ENCODE assay signal across 16 cellular contexts in the genomic region with DNA sequence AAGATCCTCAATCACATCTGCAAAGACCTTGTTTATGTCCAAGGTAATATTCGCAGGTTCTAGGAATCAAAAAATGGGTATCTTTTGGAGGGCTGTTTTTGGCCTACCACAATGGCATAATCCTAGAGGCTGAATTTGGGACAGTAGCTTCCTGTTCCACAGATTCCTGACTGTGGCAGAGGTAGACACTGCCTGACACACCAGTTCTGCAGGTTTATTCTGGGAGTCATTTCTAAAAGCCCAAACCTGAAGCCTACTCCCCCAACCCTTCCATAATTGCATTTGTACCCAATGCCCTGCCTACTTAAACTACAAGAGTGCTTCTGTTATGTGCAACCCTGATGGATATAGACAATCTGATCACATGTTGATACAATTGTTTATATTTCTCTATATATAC.
DNase-seq lines count a peak whose midpoint lies in the region; ATAC-seq, FAIRE-seq and TF ChIP-seq lines count a peak whose summit lies in the region.
"Had no signal": no experiment of that assay in that cellular context is flagged by ENCODE, and none has a peak within 500 bp of the region (broad histone marks: within the 10 kb centered on the region; RNA-seq: fewer than 3 reads in every experiment).

No MANE protein-coding gene starts in this region.

- ATAC-seq in GM21619 (IDR thresholded peaks at IDR 0.05; ENCODE audit: unreplicated experiment): no peak
- ATAC-seq: A549 had no signal

- no peak overlapping the region for H3K4me3 ChIP-seq in epithelial cell of esophagus (ENCODE audit: low read length)
- H3K4me3 ChIP-seq: A549, BLaER1 had no signal

- no peak for TF ChIP-seq CTCF in epithelial cell of esophagus (IDR thresholded peaks at IDR 0.05; ENCODE audit: insufficient read depth, low read depth, low read length, missing control alignments)

- DNase-seq in SIG-M5 treated with dmso at 0.1 percent for 504 hours (lab: John Stamatoyannopoulos, UW; ENCODE audit: unreplicated experiment) (peak; percentile 26), SIG-M5 (lab: John Stamatoyannopoulos, UW) (no peak), NCI-H82 treated with DMSO at 0.1 percent for 48 hours (lab: John Stamatoyannopoulos, UW; ENCODE audit: unreplicated experiment) (peak; percentile 10), epithelial cell of esophagus (ENCODE audit: low read depth) (peak; percentile 57), HTR-8/SVneo (ENCODE audit: insufficient read length, low spot score) (no peak), DMS79 treated with DMSO at 0.1 percent for 48 hours (lab: John Stamatoyannopoulos, UW) (no peak)
- DNase-seq: CD4-positive, alpha-beta memory T cell; DMS53; GDM1; GOT3; H9 had no signal

- no peak for FAIRE-seq in HTR-8/SVneo (lab: Jason Lieb, UNC)
- FAIRE-seq: A549, GM12892, GM18507 had no signal

Comparison
In these comparisons a context has a peak if more than half of its experiments do, and no peak if none do; other contexts are left out.
1. DNase-seq: peak in SIG-M5 treated with dmso at 0.1 percent for 504 hours (single experiment), NCI-H82 treated with DMSO at 0.1 percent for 48 hours (single experiment) and epithelial cell of esophagus (single experiment); none in SIG-M5 (single experiment), HTR-8/SVneo (single experiment) and DMS79 treated with DMSO at 0.1 percent for 48 hours (single experiment).